ENCODE assay signal across 8 cellular contexts in the genomic region with DNA sequence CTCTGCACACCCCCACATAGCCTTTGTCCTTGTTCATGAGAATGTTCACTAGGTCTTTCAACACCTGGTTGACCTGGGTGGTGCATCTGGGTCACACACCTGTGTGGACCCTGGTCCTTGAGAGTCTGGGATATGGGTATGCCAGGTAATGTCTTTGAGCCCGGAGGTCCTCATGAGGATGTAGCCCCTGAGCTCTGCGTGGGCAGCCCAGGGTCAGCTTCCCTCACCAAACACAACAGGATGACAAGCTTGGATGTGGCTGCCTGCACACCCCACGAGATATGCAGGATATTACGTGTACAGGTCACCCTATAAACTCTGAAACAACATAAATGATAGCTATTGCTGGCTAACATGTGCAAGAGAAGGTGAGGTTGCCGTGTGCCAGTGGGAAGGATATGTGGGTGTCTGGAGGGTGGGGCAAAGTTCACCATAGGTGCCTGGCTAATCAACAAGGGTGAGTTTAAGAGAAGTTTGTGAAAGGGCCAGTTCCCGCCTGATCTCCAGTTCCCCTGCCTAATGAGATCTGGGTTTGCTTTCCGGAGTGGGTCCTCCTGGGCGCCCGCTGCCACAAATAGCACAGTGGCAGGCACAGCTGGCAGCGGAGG. TPM values are rescaled to one million over a fixed set of nuclear protein-coding genes. Genes with fewer than 3 reads are reported as not detected.
DNase-seq lines count a peak whose midpoint lies in the region; ATAC-seq and TF ChIP-seq lines count a peak whose summit lies in the region.

No MANE protein-coding gene starts in this region.

- intact Hi-C loops in activated CD4-positive, alpha-beta T cell treated with anti-CD3 and anti-CD28 coated beads for 36 hours (cut with DNase I, micrococcal nuclease) = no loop called here
- intact Hi-C loops in left lung (cut with DNase I) = no loop called here

- H3K36me3 ChIP-seq in adipocyte (ENCODE audit: control insufficient read depth, insufficient read depth, low read length, severe bottlenecking) (peaks cover 4% of the 10 kb centered on the region), left lung (peaks cover 0 to 4% of the 10 kb centered on the region in 2 donors)

- no peaks in the 10 kb centered on the region for H3K9me3 Mint-ChIP-seq in activated CD4-positive, alpha-beta T cell treated with anti-CD3 and anti-CD28 coated beads for 36 hours (ENCODE audit: low read depth)

- H3K27me3 ChIP-seq in adipocyte (replicated peaks; ENCODE audit: control insufficient read depth, insufficient read depth, low read length) = peaks cover 6% of the 10 kb centered on the region
- peaks cover 0 to 24% of the 10 kb centered on the region in 2 donors for H3K27me3 ChIP-seq in left lung

- peak; percentile 24 for DNase-seq in activated CD4-positive, alpha-beta T cell treated with anti-CD3 and anti-CD28 coated beads for 36 hours
- no peak for DNase-seq in activated CD4-positive, alpha-beta T cell treated with anti-CD3 and anti-CD28 coated beads for 1 hour
- no peak for DNase-seq in adipocyte (ENCODE audit: low read depth)
- DNase-seq in left lung = peak in 1 of 2 donors; percentile 12
- no peak for DNase-seq in substantia nigra (lab: John Stamatoyannopoulos, UW)
- DNase-seq in NCI-H510A (lab: John Stamatoyannopoulos, UW) = no peak
- DNase-seq in KG1 (lab: John Stamatoyannopoulos, UW) = no peak

- peak overlapping the region; percentile 17 for H3K27ac Mint-ChIP-seq in activated CD4-positive, alpha-beta T cell treated with anti-CD3 and anti-CD28 coated beads for 36 hours

- no peak for TF ChIP-seq CTCF in left lung (IDR thresholded peaks at IDR 0.05)

- ATAC-seq in activated CD4-positive, alpha-beta T cell treated with anti-CD3 and anti-CD28 coated beads for 36 hours = no peak
- ATAC-seq in left lung = no peak
- no peak for ATAC-seq in HG03175 (IDR thresholded peaks at IDR 0.05; ENCODE audit: unreplicated experiment)

- peak overlapping the region; percentile 82 for H3K4me3 ChIP-seq in adipocyte (ENCODE audit: low read length)
- peak overlapping the region; percentile 79 to 88 for H3K4me3 ChIP-seq in left lung

- peaks cover 9% of the 10 kb centered on the region for H3K36me3 Mint-ChIP-seq in activated CD4-positive, alpha-beta T cell treated with anti-CD3 and anti-CD28 coated beads for 36 hours (ENCODE audit: low read depth)

- H3K27me3 Mint-ChIP-seq in activated CD4-positive, alpha-beta T cell treated with anti-CD3 and anti-CD28 coated beads for 36 hours = peaks cover 7% of the 10 kb centered on the region

- H3K4me3 Mint-ChIP-seq in activated CD4-positive, alpha-beta T cell treated with anti-CD3 and anti-CD28 coated beads for 36 hours = peak overlapping the region; percentile 66

- POLR2A ChIA-PET in activated CD4-positive, alpha-beta T cell treated with anti-CD3 and anti-CD28 coated beads for 36 hours (lab: Charles Lee) = interaction anchor here (1.0 kb wide), 1 partner anchor 147 kb away, joined by 5 read pairs; a partner anchor contains a TSS

- CTCF ChIA-PET in activated CD4-positive, alpha-beta T cell treated with anti-CD3 and anti-CD28 coated beads for 36 hours (lab: Charles Lee) = interaction anchor here (1.0 kb wide), 1 partner anchor 66 kb away, joined by 3 read pairs; no protein-coding TSS in a partner anchor

- H3K9me3 ChIP-seq in adipocyte (ENCODE audit: control insufficient read depth, low read length) (no peaks in the 10 kb centered on the region), left lung (no peaks in the 10 kb centered on the region)

- H3K9ac ChIP-seq in adipocyte (ENCODE audit: low read length) = peak overlapping the region; percentile 87

- H3K4me1 Mint-ChIP-seq in activated CD4-positive, alpha-beta T cell treated with anti-CD3 and anti-CD28 coated beads for 36 hours = peaks cover 13% of the 10 kb centered on the region

- peaks cover 33% of the 10 kb centered on the region for H3K4me1 ChIP-seq in adipocyte (ENCODE audit: control insufficient read depth, insufficient read depth, low read length)
- H3K4me1 ChIP-seq in left lung = peaks cover 7 to 26% of the 10 kb centered on the region in 2 donors

- H3K27ac ChIP-seq in left lung (peak overlapping the region; percentile 68 to 74), substantia nigra (ENCODE audit: low read depth, low read length, poor library complexity, severe bottlenecking) (peak overlapping the region; percentile 99)

RNA-seq across cellular contexts. Expression of a gene that starts 1.3 kb away (rescaled TPM):
- 1 to 10 TPM; 6.2 to 8.9 TPM for total RNA-seq in activated CD4-positive, alpha-beta T cell treated with anti-CD3 and anti-CD28 coated beads for 36 hours
- total RNA-seq in left lung = 10 to 100 TPM; 19.4 to 22.3 TPM
